Comparison of ENCODE assay signal across 1 cellular context in the genomic region with DNA sequence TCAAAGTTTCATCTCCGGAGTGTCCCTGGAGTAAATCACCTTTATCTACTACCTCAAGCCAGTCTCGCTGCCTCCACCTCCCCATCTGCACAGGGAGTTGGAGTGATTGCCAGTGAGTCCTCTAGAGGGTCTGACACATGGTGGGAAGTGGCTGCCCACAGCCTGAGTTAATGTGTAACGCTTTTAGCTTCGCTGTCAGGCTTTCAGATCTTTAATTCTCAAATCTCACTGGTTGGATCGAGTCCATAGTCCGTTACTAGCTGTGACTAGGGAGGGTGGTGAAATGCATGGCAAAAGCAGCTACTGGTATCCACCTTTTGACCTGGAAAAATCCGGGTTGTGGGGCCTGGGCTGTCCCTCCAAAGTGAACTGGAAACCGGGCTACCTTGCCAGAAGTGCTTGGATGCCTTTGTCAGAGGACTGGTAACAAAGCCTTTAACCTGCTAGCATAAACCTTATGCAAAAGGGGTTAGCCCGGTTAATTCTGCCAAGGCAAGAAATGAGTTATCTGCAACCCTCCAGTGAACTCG.
TF ChIP-seq lines count a peak whose summit lies in the region.

No MANE protein-coding gene starts in this region.

TF ChIP-seq in HepG2, 621 proteins besides CTCF, POLR2A, EP300 and RAD21 (continued from another document and continues in another):
- TF ChIP-seq, protein P1, sequence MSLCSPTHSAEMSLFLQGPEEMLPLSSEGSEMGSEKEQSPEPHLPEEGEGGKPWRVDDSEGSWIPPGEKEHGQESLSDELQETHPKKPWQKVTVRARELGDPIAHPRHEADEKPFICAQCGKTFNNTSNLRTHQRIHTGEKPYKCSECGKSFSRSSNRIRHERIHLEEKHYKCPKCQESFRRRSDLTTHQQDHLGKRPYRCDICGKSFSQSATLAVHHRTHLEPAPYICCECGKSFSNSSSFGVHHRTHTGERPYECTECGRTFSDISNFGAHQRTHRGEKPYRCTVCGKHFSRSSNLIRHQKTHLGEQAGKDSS (CRISPR knock-in tag; IDR thresholded peaks at IDR 0.05; ENCODE audit: borderline replicate concordance, low read depth) = peak; percentile 24; the same call in 1 of the 2 replicates
- TF ChIP-seq ZNF619 (CRISPR knock-in tag; IDR thresholded peaks at IDR 0.05) (no peak), JUN (CRISPR knock-in tag; IDR thresholded peaks at IDR 0.05) (no peak), ZNF124 (CRISPR knock-in tag; IDR thresholded peaks at IDR 0.05) (no peak), GTF2F1 (IDR thresholded peaks at IDR 0.05; ENCODE audit: low read length) (no peak), PHF20 (CRISPR knock-in tag; IDR thresholded peaks at IDR 0.05) (no peak), ESRRA (CRISPR knock-in tag; IDR thresholded peaks at IDR 0.05; ENCODE audit: low read depth) (no peak), ZKSCAN8 (CRISPR knock-in tag; IDR thresholded peaks at IDR 0.05; ENCODE audit: borderline replicate concordance) (no peak), ZNF615 (CRISPR knock-in tag; IDR thresholded peaks at IDR 0.05; ENCODE audit: borderline replicate concordance) (no peak), GABPA (IDR thresholded peaks at IDR 0.05; ENCODE audit: low read depth, low read length) (no peak), GABPA (CRISPR knock-in tag; IDR thresholded peaks at IDR 0.05; ENCODE audit: low read depth) (peak; percentile 13; the same call in 1 of the 2 replicates), CBX5 (CRISPR knock-in tag; IDR thresholded peaks at IDR 0.05; ENCODE audit: borderline replicate concordance) (no peak), CHD4 (IDR thresholded peaks at IDR 0.05; ENCODE audit: borderline replicate concordance, low read length) (peak; percentile 37; the same call in 1 of the 2 replicates), MTA1 (CRISPR knock-in tag; IDR thresholded peaks at IDR 0.05; ENCODE audit: borderline replicate concordance) (no peak), GLI4 (CRISPR knock-in tag; IDR thresholded peaks at IDR 0.05; ENCODE audit: borderline replicate concordance) (no peak), BHLHE40 (IDR thresholded peaks at IDR 0.05; ENCODE audit: low read length) (0 out of 2 replicates have a peak, but pooled peaks have one; percentile 9), EZH2 (conservative IDR thresholded peaks at IDR 0.05; ENCODE audit: low read depth, low read length) (no peak), PHF21A (CRISPR knock-in tag; IDR thresholded peaks at IDR 0.05) (peak; percentile 67), NKX3-1 (CRISPR knock-in tag; IDR thresholded peaks at IDR 0.05) (no peak), ZNF878 (CRISPR knock-in tag; IDR thresholded peaks at IDR 0.05) (peak; percentile 69; the same call in 1 of the 2 replicates), FOSL2 (CRISPR knock-in tag; IDR thresholded peaks at IDR 0.05) (peak; percentile 42), ZNF207 (IDR thresholded peaks at IDR 0.05; ENCODE audit: borderline replicate concordance) (no peak), NBN (conservative IDR thresholded peaks at IDR 0.05) (no peak), ZNF180 (CRISPR knock-in tag; IDR thresholded peaks at IDR 0.05; ENCODE audit: borderline replicate concordance, low read depth) (no peak), ZFP1 (CRISPR knock-in tag; IDR thresholded peaks at IDR 0.05) (no peak), SOX6 (IDR thresholded peaks at IDR 0.05) (no peak), SOX6 (CRISPR knock-in tag; IDR thresholded peaks at IDR 0.05) (peak; percentile 55; the same call in 1 of the 2 replicates), ISL2 (CRISPR knock-in tag; IDR thresholded peaks at IDR 0.05) (no peak; the same call in 1 of the 2 replicates), ZNF780A (CRISPR knock-in tag; IDR thresholded peaks at IDR 0.05) (no peak), DNMT3B (CRISPR knock-in tag; conservative IDR thresholded peaks at IDR 0.05) (no peak), ATF7-NPFF (CRISPR knock-in tag; IDR thresholded peaks at IDR 0.05; ENCODE audit: low read depth) (no peak), MED8 (CRISPR knock-in tag; IDR thresholded peaks at IDR 0.05; ENCODE audit: insufficient replicate concordance) (no peak), PHF8 (CRISPR knock-in tag; IDR thresholded peaks at IDR 0.05) (no peak), ZNF672 (CRISPR knock-in tag; IDR thresholded peaks at IDR 0.05) (no peak), ZNF44 (CRISPR knock-in tag; IDR thresholded peaks at IDR 0.05) (no peak), ZNF562 (CRISPR knock-in tag; IDR thresholded peaks at IDR 0.05; ENCODE audit: borderline replicate concordance) (no peak), FIP1L1 (IDR thresholded peaks at IDR 0.05; ENCODE audit: borderline replicate concordance, insufficient read depth, low read depth, low read length) (no peak), RAD51 (IDR thresholded peaks at IDR 0.05; ENCODE audit: borderline replicate concordance) (no peak), ASH2L (IDR thresholded peaks at IDR 0.05; ENCODE audit: insufficient read length, low read depth, low read length) (peak; percentile 74)
- TF ChIP-seq, protein P2, sequence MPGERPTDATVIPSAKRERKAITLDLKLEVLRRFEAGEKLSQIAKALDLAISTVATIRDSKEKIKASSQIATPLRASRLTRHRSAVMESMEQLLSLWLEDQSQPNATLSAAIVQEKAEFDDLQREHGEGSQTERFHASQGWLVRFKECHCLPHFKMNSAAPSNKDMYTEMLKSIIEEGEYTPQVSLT (CRISPR knock-in tag; IDR thresholded peaks at IDR 0.05; ENCODE audit: borderline replicate concordance, low read depth) = no peak
- TF ChIP-seq, protein P3, sequence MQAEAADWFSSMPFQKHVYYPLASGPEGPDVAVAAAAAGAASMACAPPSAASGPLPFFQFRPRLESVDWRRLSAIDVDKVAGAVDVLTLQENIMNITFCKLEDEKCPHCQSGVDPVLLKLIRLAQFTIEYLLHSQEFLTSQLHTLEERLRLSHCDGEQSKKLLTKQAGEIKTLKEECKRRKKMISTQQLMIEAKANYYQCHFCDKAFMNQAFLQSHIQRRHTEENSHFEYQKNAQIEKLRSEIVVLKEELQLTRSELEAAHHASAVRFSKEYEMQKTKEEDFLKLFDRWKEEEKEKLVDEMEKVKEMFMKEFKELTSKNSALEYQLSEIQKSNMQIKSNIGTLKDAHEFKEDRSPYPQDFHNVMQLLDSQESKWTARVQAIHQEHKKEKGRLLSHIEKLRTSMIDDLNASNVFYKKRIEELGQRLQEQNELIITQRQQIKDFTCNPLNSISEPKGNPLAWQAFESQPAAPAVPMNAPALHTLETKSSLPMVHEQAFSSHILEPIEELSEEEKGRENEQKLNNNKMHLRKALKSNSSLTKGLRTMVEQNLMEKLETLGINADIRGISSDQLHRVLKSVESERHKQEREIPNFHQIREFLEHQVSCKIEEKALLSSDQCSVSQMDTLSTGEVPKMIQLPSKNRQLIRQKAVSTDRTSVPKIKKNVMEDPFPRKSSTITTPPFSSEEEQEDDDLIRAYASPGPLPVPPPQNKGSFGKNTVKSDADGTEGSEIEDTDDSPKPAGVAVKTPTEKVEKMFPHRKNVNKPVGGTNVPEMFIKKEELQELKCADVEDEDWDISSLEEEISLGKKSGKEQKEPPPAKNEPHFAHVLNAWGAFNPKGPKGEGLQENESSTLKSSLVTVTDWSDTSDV (CRISPR knock-in tag; IDR thresholded peaks at IDR 0.05) = no peak
- TF ChIP-seq, protein P4, sequence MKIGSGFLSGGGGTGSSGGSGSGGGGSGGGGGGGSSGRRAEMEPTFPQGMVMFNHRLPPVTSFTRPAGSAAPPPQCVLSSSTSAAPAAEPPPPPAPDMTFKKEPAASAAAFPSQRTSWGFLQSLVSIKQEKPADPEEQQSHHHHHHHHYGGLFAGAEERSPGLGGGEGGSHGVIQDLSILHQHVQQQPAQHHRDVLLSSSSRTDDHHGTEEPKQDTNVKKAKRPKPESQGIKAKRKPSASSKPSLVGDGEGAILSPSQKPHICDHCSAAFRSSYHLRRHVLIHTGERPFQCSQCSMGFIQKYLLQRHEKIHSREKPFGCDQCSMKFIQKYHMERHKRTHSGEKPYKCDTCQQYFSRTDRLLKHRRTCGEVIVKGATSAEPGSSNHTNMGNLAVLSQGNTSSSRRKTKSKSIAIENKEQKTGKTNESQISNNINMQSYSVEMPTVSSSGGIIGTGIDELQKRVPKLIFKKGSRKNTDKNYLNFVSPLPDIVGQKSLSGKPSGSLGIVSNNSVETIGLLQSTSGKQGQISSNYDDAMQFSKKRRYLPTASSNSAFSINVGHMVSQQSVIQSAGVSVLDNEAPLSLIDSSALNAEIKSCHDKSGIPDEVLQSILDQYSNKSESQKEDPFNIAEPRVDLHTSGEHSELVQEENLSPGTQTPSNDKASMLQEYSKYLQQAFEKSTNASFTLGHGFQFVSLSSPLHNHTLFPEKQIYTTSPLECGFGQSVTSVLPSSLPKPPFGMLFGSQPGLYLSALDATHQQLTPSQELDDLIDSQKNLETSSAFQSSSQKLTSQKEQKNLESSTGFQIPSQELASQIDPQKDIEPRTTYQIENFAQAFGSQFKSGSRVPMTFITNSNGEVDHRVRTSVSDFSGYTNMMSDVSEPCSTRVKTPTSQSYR (CRISPR knock-in tag; IDR thresholded peaks at IDR 0.05; ENCODE audit: borderline replicate concordance) = no peak
- TF ChIP-seq, protein P5, sequence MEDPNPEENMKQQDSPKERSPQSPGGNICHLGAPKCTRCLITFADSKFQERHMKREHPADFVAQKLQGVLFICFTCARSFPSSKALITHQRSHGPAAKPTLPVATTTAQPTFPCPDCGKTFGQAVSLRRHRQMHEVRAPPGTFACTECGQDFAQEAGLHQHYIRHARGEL (CRISPR knock-in tag; IDR thresholded peaks at IDR 0.05) = no peak
- TF ChIP-seq, protein P6, sequence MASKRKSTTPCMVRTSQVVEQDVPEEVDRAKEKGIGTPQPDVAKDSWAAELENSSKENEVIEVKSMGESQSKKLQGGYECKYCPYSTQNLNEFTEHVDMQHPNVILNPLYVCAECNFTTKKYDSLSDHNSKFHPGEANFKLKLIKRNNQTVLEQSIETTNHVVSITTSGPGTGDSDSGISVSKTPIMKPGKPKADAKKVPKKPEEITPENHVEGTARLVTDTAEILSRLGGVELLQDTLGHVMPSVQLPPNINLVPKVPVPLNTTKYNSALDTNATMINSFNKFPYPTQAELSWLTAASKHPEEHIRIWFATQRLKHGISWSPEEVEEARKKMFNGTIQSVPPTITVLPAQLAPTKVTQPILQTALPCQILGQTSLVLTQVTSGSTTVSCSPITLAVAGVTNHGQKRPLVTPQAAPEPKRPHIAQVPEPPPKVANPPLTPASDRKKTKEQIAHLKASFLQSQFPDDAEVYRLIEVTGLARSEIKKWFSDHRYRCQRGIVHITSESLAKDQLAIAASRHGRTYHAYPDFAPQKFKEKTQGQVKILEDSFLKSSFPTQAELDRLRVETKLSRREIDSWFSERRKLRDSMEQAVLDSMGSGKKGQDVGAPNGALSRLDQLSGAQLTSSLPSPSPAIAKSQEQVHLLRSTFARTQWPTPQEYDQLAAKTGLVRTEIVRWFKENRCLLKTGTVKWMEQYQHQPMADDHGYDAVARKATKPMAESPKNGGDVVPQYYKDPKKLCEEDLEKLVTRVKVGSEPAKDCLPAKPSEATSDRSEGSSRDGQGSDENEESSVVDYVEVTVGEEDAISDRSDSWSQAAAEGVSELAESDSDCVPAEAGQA (IDR thresholded peaks at IDR 0.05; ENCODE audit: low read depth) = no peak
- TF ChIP-seq, protein P6 (CRISPR knock-in tag; IDR thresholded peaks at IDR 0.05; ENCODE audit: borderline replicate concordance) = no peak
- TF ChIP-seq, protein P7, sequence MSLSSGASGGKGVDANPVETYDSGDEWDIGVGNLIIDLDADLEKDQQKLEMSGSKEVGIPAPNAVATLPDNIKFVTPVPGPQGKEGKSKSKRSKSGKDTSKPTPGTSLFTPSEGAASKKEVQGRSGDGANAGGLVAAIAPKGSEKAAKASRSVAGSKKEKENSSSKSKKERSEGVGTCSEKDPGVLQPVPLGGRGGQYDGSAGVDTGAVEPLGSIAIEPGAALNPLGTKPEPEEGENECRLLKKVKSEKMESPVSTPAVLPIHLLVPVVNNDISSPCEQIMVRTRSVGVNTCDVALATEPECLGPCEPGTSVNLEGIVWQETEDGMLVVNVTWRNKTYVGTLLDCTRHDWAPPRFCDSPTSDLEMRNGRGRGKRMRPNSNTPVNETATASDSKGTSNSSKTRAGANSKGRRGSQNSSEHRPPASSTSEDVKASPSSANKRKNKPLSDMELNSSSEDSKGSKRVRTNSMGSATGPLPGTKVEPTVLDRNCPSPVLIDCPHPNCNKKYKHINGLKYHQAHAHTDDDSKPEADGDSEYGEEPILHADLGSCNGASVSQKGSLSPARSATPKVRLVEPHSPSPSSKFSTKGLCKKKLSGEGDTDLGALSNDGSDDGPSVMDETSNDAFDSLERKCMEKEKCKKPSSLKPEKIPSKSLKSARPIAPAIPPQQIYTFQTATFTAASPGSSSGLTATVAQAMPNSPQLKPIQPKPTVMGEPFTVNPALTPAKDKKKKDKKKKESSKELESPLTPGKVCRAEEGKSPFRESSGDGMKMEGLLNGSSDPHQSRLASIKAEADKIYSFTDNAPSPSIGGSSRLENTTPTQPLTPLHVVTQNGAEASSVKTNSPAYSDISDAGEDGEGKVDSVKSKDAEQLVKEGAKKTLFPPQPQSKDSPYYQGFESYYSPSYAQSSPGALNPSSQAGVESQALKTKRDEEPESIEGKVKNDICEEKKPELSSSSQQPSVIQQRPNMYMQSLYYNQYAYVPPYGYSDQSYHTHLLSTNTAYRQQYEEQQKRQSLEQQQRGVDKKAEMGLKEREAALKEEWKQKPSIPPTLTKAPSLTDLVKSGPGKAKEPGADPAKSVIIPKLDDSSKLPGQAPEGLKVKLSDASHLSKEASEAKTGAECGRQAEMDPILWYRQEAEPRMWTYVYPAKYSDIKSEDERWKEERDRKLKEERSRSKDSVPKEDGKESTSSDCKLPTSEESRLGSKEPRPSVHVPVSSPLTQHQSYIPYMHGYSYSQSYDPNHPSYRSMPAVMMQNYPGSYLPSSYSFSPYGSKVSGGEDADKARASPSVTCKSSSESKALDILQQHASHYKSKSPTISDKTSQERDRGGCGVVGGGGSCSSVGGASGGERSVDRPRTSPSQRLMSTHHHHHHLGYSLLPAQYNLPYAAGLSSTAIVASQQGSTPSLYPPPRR (CRISPR knock-in tag; IDR thresholded peaks at IDR 0.05; ENCODE audit: borderline replicate concordance) = no peak
- TF ChIP-seq, protein P8, sequence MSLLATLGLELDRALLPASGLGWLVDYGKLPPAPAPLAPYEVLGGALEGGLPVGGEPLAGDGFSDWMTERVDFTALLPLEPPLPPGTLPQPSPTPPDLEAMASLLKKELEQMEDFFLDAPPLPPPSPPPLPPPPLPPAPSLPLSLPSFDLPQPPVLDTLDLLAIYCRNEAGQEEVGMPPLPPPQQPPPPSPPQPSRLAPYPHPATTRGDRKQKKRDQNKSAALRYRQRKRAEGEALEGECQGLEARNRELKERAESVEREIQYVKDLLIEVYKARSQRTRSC (CRISPR knock-in tag; IDR thresholded peaks at IDR 0.05; ENCODE audit: low read depth) = no peak
